In the genomic region with DNA sequence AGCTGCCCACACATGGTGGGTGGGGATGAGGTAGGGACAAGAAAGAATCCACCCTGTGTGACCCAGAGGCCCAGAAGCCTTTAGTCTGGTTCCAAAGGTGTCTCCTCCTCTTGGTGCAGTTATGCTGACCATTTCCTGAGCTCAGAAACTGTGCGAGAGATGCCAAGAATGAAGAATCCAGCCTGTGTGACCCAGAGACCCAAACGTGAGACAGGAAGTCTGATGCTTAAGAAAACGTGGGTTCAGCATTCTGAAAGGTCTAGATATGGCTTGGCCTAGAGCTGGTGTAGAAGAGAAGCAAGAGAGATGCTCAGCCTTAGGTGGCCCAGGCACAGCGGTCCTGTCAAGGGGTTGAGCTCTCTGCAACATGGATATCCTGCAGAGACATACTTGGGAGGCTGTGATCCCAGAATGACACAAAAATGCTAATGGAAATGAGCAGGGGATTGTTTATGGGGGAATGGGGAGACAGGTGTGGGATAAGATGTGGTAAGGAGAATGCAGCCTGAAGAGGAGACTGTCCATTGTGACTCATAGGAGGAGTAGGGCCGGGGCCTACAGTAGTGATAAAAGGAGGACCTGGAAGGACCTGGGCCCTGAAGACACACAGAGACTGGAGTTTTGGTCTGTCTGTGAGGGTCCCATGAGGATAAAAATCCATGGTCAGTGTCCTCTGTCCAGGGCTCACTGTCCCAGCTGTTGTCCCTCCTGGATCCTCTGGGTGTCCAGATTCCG, we compare ENCODE assay signal across 1 cellular context.
TF ChIP-seq lines count a peak whose summit lies in the region.

No MANE protein-coding gene starts in this region.

TF ChIP-seq in K562, 482 proteins besides CTCF, POLR2A, EP300 and RAD21 (continues in another document):
- TF ChIP-seq NR3C1 (CRISPR knock-in tag; IDR thresholded peaks at IDR 0.05) (no peak), PRMT5 (CRISPR knock-in tag; IDR thresholded peaks at IDR 0.05) (peak; percentile 57; the same call in 1 of the 2 replicates), EHMT2 (IDR thresholded peaks at IDR 0.05) (no peak), ZNF384 (IDR thresholded peaks at IDR 0.05; ENCODE audit: low read depth, low read length) (no peak), ZFP30 (CRISPR knock-in tag; IDR thresholded peaks at IDR 0.05; ENCODE audit: borderline replicate concordance) (no peak), ZNF76 (CRISPR knock-in tag; IDR thresholded peaks at IDR 0.05; ENCODE audit: borderline replicate concordance) (no peak), FOS (IDR thresholded peaks at IDR 0.05; ENCODE audit: extremely low read depth, insufficient read length) (no peak), CREB1 (IDR thresholded peaks at IDR 0.05) (no peak), CREB1 (CRISPR knock-in tag; IDR thresholded peaks at IDR 0.05) (no peak), ZFP1 (CRISPR knock-in tag; IDR thresholded peaks at IDR 0.05) (no peak), CHD1 (IDR thresholded peaks at IDR 0.05; ENCODE audit: low read length) (no peak), SRSF3 (IDR thresholded peaks at IDR 0.05; ENCODE audit: insufficient read depth, low read length) (no peak), ZNF408 (CRISPR knock-in tag; IDR thresholded peaks at IDR 0.05; ENCODE audit: low read depth) (no peak), YBX1 (IDR thresholded peaks at IDR 0.05) (no peak), ZKSCAN3 (CRISPR knock-in tag; IDR thresholded peaks at IDR 0.05) (0 out of 2 replicates have a peak, but pooled peaks have one; percentile 37), ZBTB8A (IDR thresholded peaks at IDR 0.05; ENCODE audit: partially characterized antibody) (no peak), PCBP2 (IDR thresholded peaks at IDR 0.05; ENCODE audit: low read depth, low read length, poor library complexity, severe bottlenecking) (no peak), MTA3 (IDR thresholded peaks at IDR 0.05; ENCODE audit: borderline replicate concordance) (no peak), ZNF445 (CRISPR knock-in tag; IDR thresholded peaks at IDR 0.05; ENCODE audit: low read depth) (no peak), MXI1 (IDR thresholded peaks at IDR 0.05; ENCODE audit: low read depth, low read length) (no peak), ZNF165 (CRISPR knock-in tag; IDR thresholded peaks at IDR 0.05; ENCODE audit: borderline replicate concordance) (peak; percentile 89; the same call in 1 of the 2 replicates), HIVEP1 (CRISPR knock-in tag; IDR thresholded peaks at IDR 0.05) (0 out of 2 replicates have a peak, but pooled peaks have one; percentile 67), CCAR2 (IDR thresholded peaks at IDR 0.05; ENCODE audit: low read depth, low read length) (no peak), ZNF3 (CRISPR knock-in tag; IDR thresholded peaks at IDR 0.05) (no peak), YY1 (IDR thresholded peaks at IDR 0.05; ENCODE audit: borderline replicate concordance in 1 of 3, control insufficient read depth in 1 of 3, extremely low read depth in 1 of 3, insufficient read depth in 3 of 3, insufficient read length in 1 of 3, insufficient replicate concordance in 2 of 3, low read depth in 1 of 3, low read length in 2 of 3) (no peak), JUNB (CRISPR knock-in tag; conservative IDR thresholded peaks at IDR 0.05) (0 out of 2 replicates have a peak, but pooled peaks have one; percentile 21), ZNF695 (CRISPR knock-in tag; IDR thresholded peaks at IDR 0.05) (0 out of 2 replicates have a peak, but pooled peaks have one; percentile 27), ETV1 (tag; conservative IDR thresholded peaks at IDR 0.05; ENCODE audit: low read depth) (no peak), ZNF431 (CRISPR knock-in tag; IDR thresholded peaks at IDR 0.05) (no peak), MCM5 (IDR thresholded peaks at IDR 0.05; ENCODE audit: low read depth) (no peak), NFATC3 (IDR thresholded peaks at IDR 0.05) (no peak), TBP (optimal IDR thresholded peaks at IDR 0.05; ENCODE audit: low read depth, low read length) (no peak), RBM25 (IDR thresholded peaks at IDR 0.05; ENCODE audit: low read depth, low read length, severe bottlenecking) (no peak), CBX1 (IDR thresholded peaks at IDR 0.05; ENCODE audit: low read depth) (no peak)
- TF ChIP-seq, protein P1, sequence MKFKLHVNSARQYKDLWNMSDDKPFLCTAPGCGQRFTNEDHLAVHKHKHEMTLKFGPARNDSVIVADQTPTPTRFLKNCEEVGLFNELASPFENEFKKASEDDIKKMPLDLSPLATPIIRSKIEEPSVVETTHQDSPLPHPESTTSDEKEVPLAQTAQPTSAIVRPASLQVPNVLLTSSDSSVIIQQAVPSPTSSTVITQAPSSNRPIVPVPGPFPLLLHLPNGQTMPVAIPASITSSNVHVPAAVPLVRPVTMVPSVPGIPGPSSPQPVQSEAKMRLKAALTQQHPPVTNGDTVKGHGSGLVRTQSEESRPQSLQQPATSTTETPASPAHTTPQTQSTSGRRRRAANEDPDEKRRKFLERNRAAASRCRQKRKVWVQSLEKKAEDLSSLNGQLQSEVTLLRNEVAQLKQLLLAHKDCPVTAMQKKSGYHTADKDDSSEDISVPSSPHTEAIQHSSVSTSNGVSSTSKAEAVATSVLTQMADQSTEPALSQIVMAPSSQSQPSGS (CRISPR knock-in tag; IDR thresholded peaks at IDR 0.05), result no peak
- TF ChIP-seq, protein P2, sequence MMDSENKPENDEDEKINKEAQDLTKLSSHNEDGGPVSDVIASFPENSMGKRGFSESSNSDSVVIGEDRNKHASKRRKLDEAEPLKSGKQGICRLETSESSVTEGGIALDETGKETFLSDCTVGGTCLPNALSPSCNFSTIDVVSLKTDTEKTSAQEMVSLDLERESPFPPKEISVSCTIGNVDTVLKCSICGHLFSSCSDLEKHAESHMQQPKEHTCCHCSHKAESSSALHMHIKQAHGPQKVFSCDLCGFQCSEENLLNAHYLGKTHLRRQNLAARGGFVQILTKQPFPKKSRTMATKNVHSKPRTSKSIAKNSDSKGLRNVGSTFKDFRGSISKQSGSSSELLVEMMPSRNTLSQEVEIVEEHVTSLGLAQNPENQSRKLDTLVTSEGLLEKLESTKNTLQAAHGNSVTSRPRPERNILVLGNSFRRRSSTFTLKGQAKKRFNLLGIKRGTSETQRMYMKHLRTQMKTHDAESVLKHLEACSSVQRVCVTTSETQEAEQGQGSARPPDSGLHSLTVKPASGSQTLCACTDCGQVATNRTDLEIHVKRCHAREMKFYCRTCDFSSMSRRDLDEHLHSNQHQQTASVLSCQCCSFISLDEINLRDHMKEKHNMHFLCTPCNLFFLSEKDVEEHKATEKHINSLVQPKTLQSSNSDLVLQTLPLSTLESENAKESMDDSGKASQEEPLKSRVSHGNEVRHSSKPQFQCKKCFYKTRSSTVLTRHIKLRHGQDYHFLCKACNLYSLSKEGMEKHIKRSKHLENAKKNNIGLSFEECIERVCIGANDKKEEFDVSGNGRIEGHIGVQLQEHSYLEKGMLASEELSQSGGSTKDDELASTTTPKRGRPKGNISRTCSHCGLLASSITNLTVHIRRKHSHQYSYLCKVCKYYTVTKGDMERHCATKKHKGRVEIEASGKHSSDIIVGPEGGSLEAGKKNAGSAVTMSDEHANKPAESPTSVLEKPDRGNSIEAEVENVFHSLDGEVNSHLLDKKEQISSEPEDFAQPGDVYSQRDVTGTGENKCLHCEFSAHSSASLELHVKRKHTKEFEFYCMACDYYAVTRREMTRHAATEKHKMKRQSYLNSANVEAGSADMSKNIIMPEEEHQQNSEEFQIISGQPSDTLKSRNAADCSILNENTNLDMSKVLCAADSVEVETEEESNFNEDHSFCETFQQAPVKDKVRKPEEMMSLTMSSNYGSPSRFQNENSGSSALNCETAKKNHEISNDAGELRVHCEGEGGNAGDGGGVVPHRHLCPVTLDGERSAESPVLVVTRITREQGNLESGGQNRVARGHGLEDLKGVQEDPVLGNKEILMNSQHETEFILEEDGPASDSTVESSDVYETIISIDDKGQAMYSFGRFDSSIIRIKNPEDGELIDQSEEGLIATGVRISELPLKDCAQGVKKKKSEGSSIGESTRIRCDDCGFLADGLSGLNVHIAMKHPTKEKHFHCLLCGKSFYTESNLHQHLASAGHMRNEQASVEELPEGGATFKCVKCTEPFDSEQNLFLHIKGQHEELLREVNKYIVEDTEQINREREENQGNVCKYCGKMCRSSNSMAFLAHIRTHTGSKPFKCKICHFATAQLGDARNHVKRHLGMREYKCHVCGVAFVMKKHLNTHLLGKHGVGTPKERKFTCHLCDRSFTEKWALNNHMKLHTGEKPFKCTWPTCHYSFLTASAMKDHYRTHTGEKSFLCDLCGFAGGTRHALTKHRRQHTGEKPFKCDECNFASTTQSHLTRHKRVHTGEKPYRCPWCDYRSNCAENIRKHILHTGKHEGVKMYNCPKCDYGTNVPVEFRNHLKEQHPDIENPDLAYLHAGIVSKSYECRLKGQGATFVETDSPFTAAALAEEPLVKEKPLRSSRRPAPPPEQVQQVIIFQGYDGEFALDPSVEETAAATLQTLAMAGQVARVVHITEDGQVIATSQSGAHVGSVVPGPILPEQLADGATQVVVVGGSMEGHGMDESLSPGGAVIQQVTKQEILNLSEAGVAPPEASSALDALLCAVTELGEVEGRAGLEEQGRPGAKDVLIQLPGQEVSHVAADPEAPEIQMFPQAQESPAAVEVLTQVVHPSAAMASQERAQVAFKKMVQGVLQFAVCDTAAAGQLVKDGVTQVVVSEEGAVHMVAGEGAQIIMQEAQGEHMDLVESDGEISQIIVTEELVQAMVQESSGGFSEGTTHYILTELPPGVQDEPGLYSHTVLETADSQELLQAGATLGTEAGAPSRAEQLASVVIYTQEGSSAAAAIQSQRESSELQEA (IDR thresholded peaks at IDR 0.05; ENCODE audit: low read depth), result no peak
- TF ChIP-seq, protein P3, sequence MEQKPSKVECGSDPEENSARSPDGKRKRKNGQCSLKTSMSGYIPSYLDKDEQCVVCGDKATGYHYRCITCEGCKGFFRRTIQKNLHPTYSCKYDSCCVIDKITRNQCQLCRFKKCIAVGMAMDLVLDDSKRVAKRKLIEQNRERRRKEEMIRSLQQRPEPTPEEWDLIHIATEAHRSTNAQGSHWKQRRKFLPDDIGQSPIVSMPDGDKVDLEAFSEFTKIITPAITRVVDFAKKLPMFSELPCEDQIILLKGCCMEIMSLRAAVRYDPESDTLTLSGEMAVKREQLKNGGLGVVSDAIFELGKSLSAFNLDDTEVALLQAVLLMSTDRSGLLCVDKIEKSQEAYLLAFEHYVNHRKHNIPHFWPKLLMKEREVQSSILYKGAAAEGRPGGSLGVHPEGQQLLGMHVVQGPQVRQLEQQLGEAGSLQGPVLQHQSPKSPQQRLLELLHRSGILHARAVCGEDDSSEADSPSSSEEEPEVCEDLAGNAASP (IDR thresholded peaks at IDR 0.05), result no peak
- TF ChIP-seq, protein P4, sequence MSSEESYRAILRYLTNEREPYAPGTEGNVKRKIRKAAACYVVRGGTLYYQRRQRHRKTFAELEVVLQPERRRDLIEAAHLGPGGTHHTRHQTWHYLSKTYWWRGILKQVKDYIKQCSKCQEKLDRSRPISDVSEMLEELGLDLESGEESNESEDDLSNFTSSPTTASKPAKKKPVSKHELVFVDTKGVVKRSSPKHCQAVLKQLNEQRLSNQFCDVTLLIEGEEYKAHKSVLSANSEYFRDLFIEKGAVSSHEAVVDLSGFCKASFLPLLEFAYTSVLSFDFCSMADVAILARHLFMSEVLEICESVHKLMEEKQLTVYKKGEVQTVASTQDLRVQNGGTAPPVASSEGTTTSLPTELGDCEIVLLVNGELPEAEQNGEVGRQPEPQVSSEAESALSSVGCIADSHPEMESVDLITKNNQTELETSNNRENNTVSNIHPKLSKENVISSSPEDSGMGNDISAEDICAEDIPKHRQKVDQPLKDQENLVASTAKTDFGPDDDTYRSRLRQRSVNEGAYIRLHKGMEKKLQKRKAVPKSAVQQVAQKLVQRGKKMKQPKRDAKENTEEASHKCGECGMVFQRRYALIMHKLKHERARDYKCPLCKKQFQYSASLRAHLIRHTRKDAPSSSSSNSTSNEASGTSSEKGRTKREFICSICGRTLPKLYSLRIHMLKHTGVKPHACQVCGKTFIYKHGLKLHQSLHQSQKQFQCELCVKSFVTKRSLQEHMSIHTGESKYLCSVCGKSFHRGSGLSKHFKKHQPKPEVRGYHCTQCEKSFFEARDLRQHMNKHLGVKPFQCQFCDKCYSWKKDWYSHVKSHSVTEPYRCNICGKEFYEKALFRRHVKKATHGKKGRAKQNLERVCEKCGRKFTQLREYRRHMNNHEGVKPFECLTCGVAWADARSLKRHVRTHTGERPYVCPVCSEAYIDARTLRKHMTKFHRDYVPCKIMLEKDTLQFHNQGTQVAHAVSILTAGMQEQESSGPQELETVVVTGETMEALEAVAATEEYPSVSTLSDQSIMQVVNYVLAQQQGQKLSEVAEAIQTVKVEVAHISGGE (CRISPR knock-in tag; IDR thresholded peaks at IDR 0.05), result 0 out of 6 replicates have a peak, but pooled peaks of 1 of the 3 experiments have one; percentile 28
- TF ChIP-seq, protein P5, sequence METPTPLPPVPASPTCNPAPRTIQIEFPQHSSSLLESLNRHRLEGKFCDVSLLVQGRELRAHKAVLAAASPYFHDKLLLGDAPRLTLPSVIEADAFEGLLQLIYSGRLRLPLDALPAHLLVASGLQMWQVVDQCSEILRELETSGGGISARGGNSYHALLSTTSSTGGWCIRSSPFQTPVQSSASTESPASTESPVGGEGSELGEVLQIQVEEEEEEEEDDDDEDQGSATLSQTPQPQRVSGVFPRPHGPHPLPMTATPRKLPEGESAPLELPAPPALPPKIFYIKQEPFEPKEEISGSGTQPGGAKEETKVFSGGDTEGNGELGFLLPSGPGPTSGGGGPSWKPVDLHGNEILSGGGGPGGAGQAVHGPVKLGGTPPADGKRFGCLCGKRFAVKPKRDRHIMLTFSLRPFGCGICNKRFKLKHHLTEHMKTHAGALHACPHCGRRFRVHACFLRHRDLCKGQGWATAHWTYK (CRISPR knock-in tag; IDR thresholded peaks at IDR 0.05), result no peak
- TF ChIP-seq, protein P6, sequence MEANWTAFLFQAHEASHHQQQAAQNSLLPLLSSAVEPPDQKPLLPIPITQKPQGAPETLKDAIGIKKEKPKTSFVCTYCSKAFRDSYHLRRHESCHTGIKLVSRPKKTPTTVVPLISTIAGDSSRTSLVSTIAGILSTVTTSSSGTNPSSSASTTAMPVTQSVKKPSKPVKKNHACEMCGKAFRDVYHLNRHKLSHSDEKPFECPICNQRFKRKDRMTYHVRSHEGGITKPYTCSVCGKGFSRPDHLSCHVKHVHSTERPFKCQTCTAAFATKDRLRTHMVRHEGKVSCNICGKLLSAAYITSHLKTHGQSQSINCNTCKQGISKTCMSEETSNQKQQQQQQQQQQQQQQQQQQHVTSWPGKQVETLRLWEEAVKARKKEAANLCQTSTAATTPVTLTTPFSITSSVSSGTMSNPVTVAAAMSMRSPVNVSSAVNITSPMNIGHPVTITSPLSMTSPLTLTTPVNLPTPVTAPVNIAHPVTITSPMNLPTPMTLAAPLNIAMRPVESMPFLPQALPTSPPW (CRISPR knock-in tag; IDR thresholded peaks at IDR 0.05), result no peak
- TF ChIP-seq, protein P7, sequence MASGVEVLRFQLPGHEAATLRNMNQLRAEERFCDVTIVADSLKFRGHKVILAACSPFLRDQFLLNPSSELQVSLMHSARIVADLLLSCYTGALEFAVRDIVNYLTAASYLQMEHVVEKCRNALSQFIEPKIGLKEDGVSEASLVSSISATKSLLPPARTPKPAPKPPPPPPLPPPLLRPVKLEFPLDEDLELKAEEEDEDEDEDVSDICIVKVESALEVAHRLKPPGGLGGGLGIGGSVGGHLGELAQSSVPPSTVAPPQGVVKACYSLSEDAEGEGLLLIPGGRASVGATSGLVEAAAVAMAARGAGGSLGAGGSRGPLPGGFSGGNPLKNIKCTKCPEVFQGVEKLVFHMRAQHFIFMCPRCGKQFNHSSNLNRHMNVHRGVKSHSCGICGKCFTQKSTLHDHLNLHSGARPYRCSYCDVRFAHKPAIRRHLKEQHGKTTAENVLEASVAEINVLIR (CRISPR knock-in tag; IDR thresholded peaks at IDR 0.05), result peak; percentile 37; the same call in 1 of the 2 replicates
